8 cellular contexts compared by ENCODE assay signal in the genomic region with DNA sequence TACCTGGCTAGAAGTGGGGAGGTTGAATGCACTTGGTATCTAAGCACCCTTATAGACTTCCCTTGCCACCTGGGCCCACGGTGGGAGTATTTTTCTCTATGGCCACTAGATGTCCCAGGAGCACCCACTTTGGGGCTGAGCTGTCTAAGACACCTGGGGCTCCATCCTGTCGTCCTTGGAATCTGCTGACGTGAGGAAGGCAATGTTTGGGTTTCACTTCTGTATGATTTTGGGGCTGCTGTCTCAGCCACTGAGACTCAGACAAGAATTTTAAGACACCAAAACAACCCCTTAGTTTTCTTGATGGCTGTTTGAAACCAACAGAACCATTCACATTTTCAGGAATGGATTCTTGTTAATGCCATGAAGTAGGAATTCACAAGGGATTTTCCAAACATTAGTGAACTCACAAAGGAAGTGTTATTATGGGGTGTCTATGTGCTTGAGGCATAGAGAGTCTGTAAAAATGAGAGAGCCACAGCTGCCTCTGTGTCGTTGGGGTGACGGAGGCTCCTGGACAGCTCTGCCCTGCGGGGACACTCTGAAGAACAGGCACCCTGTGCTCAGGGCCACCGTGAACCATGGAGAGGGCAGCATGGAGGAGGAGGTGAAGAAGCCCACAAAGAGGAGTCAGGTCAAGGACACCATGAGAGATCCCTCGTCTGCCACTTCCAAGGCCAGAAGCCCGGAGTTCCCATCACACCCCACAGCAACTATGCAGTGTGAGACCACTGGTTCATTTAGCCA.
DNase-seq lines count a peak whose midpoint lies in the region; ATAC-seq and TF ChIP-seq lines count a peak whose summit lies in the region.

No MANE protein-coding gene starts in this region.

- H3K79me2 ChIP-seq in OCI-LY3 (ENCODE audit: low read length): no peaks in the 10 kb centered on the region

- peak overlapping the region; percentile 25 for H3K4me2 ChIP-seq in OCI-LY3 (ENCODE audit: low read length)

- H3K27me3 Mint-ChIP-seq in osteocyte (ENCODE audit: unreplicated experiment): peaks cover 28% of the 10 kb centered on the region
- H3K27me3 Mint-ChIP-seq in type B pancreatic cell: peaks cover 7% of the 10 kb centered on the region

- no peaks in the 10 kb centered on the region for H3K9me3 ChIP-seq in OCI-LY3 (ENCODE audit: insufficient read depth, low read length)

- TF ChIP-seq CTCF in OCI-LY3 (IDR thresholded peaks at IDR 0.05; ENCODE audit: low read depth, low read length) (peak; percentile 95), fibroblast of villous mesenchyme (IDR thresholded peaks at IDR 0.05; ENCODE audit: insufficient read depth, low read depth, low read length) (peak; percentile 87), osteocyte (IDR thresholded peaks at IDR 0.05) (peak; percentile 75), type B pancreatic cell (conservative IDR thresholded peaks at IDR 0.05) (peak; percentile 75)

- H3K4me3 Mint-ChIP-seq in osteocyte (ENCODE audit: unreplicated experiment): no peak overlapping the region
- H3K4me3 Mint-ChIP-seq in type B pancreatic cell: no peak overlapping the region

- H3K36me3 Mint-ChIP-seq in osteocyte (ENCODE audit: unreplicated experiment) (no peaks in the 10 kb centered on the region), type B pancreatic cell (no peaks in the 10 kb centered on the region)

- DNase-seq in COLO829 (ENCODE audit: low spot score) (peak; percentile 50), HPDE6-E6E7 (ENCODE audit: extremely low spot score) (peak; percentile 35), fibroblast of villous mesenchyme (ENCODE audit: low read depth) (peak; percentile 67), osteocyte (ENCODE audit: extremely low spot score, unreplicated experiment) (no peak), type B pancreatic cell (ENCODE audit: extremely low spot score, unreplicated experiment) (no peak)
- peak; percentile 70 to 71 for DNase-seq in activated T-cell treated with anti-CD3 and anti-CD28 coated beads, Interleukin-2, amount 50 U/mL, for 48 hours

- peaks cover 11% of the 10 kb centered on the region for H3K4me1 ChIP-seq in OCI-LY3 (ENCODE audit: low read length)

- H2AFZ ChIP-seq in OCI-LY3 (ENCODE audit: low read depth, low read length): no peak overlapping the region

- peak; percentile 97 for ATAC-seq in GM19438 (IDR thresholded peaks at IDR 0.05; ENCODE audit: low read depth, unreplicated experiment)

- no peaks in the 10 kb centered on the region for H3K36me3 ChIP-seq in OCI-LY3 (replicated peaks; ENCODE audit: low read depth, low read length)

- no peak overlapping the region for H3K27ac Mint-ChIP-seq in osteocyte (ENCODE audit: unreplicated experiment)
- H3K27ac Mint-ChIP-seq in type B pancreatic cell: no peak overlapping the region

- H3K9me3 Mint-ChIP-seq in osteocyte (ENCODE audit: unreplicated experiment): no peaks in the 10 kb centered on the region
- no peaks in the 10 kb centered on the region for H3K9me3 Mint-ChIP-seq in type B pancreatic cell

- H3K9ac ChIP-seq in OCI-LY3 (ENCODE audit: low read length): no peak overlapping the region

- peaks cover 26% of the 10 kb centered on the region for H3K27me3 ChIP-seq in OCI-LY3 (ENCODE audit: low read depth, low read length)

- no peaks in the 10 kb centered on the region for H4K20me1 ChIP-seq in OCI-LY3 (ENCODE audit: insufficient read depth, low read length)

- no peak overlapping the region for H3K27ac ChIP-seq in OCI-LY3 (ENCODE audit: low read length)

- H3K4me3 ChIP-seq in OCI-LY3 (ENCODE audit: low read length) (no peak overlapping the region), fibroblast of villous mesenchyme (ENCODE audit: low read depth, low read length) (no peak overlapping the region)

- peaks cover 11% of the 10 kb centered on the region for H3K4me1 Mint-ChIP-seq in osteocyte (ENCODE audit: unreplicated experiment)
- H3K4me1 Mint-ChIP-seq in type B pancreatic cell (ENCODE audit: unreplicated experiment): peaks cover 17% of the 10 kb centered on the region

Comparison
In these comparisons a context has a peak if more than half of its experiments do, and no peak if none do; other contexts are left out.
1. DNase-seq: peak in COLO829 (single experiment), HPDE6-E6E7 (single experiment), activated T-cell treated with anti-CD3 and anti-CD28 coated beads, Interleukin-2, amount 50 U/mL, for 48 hours (2 of 2) and fibroblast of villous mesenchyme (single experiment); none in osteocyte (single experiment) and type B pancreatic cell (single experiment).
2. Peak in every context shown above with its lines, with median percentiles within 50 percentile points of each other: CTCF ChIP-seq.